ENCODE assay signal across 8 cellular contexts in the genomic region with DNA sequence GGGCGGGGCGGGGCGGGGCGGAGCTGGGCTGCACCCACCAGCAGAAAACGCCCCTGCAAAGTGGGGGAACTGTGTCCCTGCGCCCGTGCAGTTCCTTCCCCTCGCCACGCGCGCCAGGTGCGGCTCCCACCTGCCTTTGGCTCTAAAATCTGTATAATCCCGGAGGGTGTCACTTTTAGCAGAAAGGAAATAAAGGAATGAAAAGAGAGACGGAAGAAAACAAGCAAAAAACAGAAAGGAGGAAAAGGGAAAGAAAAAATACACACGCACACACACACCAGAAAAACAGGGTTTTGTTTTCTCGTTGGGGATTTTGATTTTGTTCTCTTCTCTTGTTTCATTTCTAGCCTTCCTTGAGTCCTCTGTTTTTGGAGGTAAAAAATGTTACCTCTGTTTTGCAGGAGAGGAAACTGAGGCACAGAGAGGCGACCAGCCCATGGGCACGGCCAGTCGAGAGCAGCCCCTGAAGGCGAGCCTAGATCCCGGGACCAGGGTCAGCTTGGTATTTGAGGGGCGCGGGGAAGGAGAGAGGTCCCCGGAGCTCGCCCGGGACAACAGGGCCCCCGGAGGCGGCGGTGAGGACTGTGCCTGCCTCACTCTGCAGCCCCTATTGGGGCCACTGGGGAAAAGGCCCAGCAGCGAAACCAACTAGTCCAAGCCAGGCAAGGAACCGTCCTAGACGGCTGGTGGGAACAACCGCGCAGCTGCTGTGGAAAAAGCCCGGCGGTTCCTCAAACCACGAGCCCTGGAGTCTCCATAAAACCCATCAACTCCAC. TPM values are rescaled to one million over a fixed set of nuclear protein-coding genes. Genes with fewer than 3 reads are reported as not detected.
DNase-seq lines count a peak whose midpoint lies in the region; ATAC-seq and TF ChIP-seq lines count a peak whose summit lies in the region.

No MANE protein-coding gene starts in this region.

- in situ Hi-C loops in G401 (cut with HindIII; ENCODE audit: low sequenced_read_pairs): no loop called here

- no peaks in the 10 kb centered on the region for H3K27me3 Mint-ChIP-seq in activated naive CD4-positive, alpha-beta T cell treated with anti-CD3 and anti-CD28 coated beads for 36 hours (ENCODE audit: low read depth)
- no peaks in the 10 kb centered on the region for H3K27me3 Mint-ChIP-seq in WTC11 (ENCODE audit: low read depth)

- peak overlapping the region; percentile 59 for H3K4me3 ChIP-seq in iPS-18c (ENCODE audit: insufficient read depth, low read depth, low read length)
- H3K4me3 ChIP-seq in stomach smooth muscle (ENCODE audit: low read length in 2 of 2): peak overlapping the region; percentile 58 to 59

- H3K27ac ChIP-seq in stomach smooth muscle (ENCODE audit: low read length): no peak overlapping the region

- H3K36me3 ChIP-seq in stomach smooth muscle (ENCODE audit: control insufficient read depth in 2 of 2, insufficient read depth in 2 of 2, low read length in 2 of 2): no peaks in the 10 kb centered on the region

- no peak overlapping the region for H3K9ac ChIP-seq in stomach smooth muscle (ENCODE audit: low read length in 2 of 2)

- H3K36me3 Mint-ChIP-seq in activated naive CD4-positive, alpha-beta T cell treated with anti-CD3 and anti-CD28 coated beads for 36 hours (ENCODE audit: low read depth): peaks cover 5% of the 10 kb centered on the region
- no peaks in the 10 kb centered on the region for H3K36me3 Mint-ChIP-seq in WTC11

- peaks cover 40% of the 10 kb centered on the region for H3K4me1 Mint-ChIP-seq in activated naive CD4-positive, alpha-beta T cell treated with anti-CD3 and anti-CD28 coated beads for 36 hours (ENCODE audit: low read depth)
- peaks cover 32% of the 10 kb centered on the region for H3K4me1 Mint-ChIP-seq in WTC11

- H3K27ac Mint-ChIP-seq in activated naive CD4-positive, alpha-beta T cell treated with anti-CD3 and anti-CD28 coated beads for 36 hours: peak overlapping the region; percentile 69
- H3K27ac Mint-ChIP-seq in WTC11: peak overlapping the region; percentile 99

- peak overlapping the region; percentile 80 for H3K4me3 Mint-ChIP-seq in activated naive CD4-positive, alpha-beta T cell treated with anti-CD3 and anti-CD28 coated beads for 36 hours
- peak overlapping the region; percentile 87 for H3K4me3 Mint-ChIP-seq in WTC11

- no peak for DNase-seq in activated naive CD4-positive, alpha-beta T cell treated with anti-CD3 and anti-CD28 coated beads for 36 hours
- DNase-seq in activated naive CD4-positive, alpha-beta T cell (lab: John Stamatoyannopoulos, UW): no peak
- DNase-seq in WTC11 (ENCODE audit: low spot score): peak; percentile 68
- no peak for DNase-seq in G401 (ENCODE audit: low spot score)
- no peak for DNase-seq in AG08395 (ENCODE audit: low spot score)

- CTCF ChIA-PET in activated naive CD4-positive, alpha-beta T cell treated with anti-CD3 and anti-CD28 coated beads for 36 hours (lab: Charles Lee): interaction anchor here (0.9 to 5.4 kb wide), 5 partner anchors 11 to 270 kb away, joined by 3 to 36 read pairs (median 4); a partner anchor contains a TSS
- CTCF ChIA-PET in WTC11 (lab: Charles Lee): interaction anchor here (0.7 to 5.8 kb wide), 22 partner anchors 10 to 265 kb away, joined by 3 to 58 read pairs (median 5); a partner anchor contains a TSS

- POLR2A ChIA-PET in WTC11 (lab: Charles Lee): interaction anchor here (0.6 to 2.3 kb wide), 10 partner anchors 9 to 222 kb away, joined by 3 to 20 read pairs (median 4); a partner anchor contains a TSS

- TF ChIP-seq CTCF in WTC11 (IDR thresholded peaks at IDR 0.05): no peak

- intact Hi-C loops in activated naive CD4-positive, alpha-beta T cell treated with anti-CD3 and anti-CD28 coated beads for 36 hours (cut with micrococcal nuclease): loop anchor here (2.0 to 5.0 kb wide), 5 partner anchors 67 to 1867 kb away; a partner anchor contains a TSS

- ATAC-seq in WTC11: peak; percentile 19
- no peak for ATAC-seq in HG03045 (IDR thresholded peaks at IDR 0.05; ENCODE audit: unreplicated experiment)

- H3K4me1 ChIP-seq in stomach smooth muscle (ENCODE audit: control insufficient read depth, insufficient read depth, low read length): peaks cover 33% of the 10 kb centered on the region

- H3K9me3 Mint-ChIP-seq in activated naive CD4-positive, alpha-beta T cell treated with anti-CD3 and anti-CD28 coated beads for 36 hours: no peaks in the 10 kb centered on the region
- no peaks in the 10 kb centered on the region for H3K9me3 Mint-ChIP-seq in WTC11

- H3K27me3 ChIP-seq in stomach smooth muscle (ENCODE audit: control insufficient read depth in 1 of 2, insufficient read depth in 2 of 2, low read length in 2 of 2): peaks cover 2 to 11% of the 10 kb centered on the region in 2 donors

- H3K9me3 ChIP-seq in iPS-18c (ENCODE audit: control insufficient read depth, insufficient read depth, low read length): no peaks in the 10 kb centered on the region
- no peaks in the 10 kb centered on the region for H3K9me3 ChIP-seq in stomach smooth muscle (ENCODE audit: control insufficient read depth in 2 of 2, low read length in 2 of 2)

TF ChIP-seq in WTC11, 78 proteins besides CTCF, POLR2A, EP300 and RAD21 (continues in another document):
- TF ChIP-seq FOXJ3 (CRISPR knock-in tag; IDR thresholded peaks at IDR 0.05; ENCODE audit: borderline replicate concordance) (no peak), ZNF671 (CRISPR knock-in tag; IDR thresholded peaks at IDR 0.05) (no peak), RELA (CRISPR knock-in tag; IDR thresholded peaks at IDR 0.05; ENCODE audit: borderline replicate concordance) (0 out of 2 replicates have a peak, but pooled peaks have one; percentile 51), NR1H2 (CRISPR knock-in tag; IDR thresholded peaks at IDR 0.05) (no peak), HMGA2 (CRISPR knock-in tag; IDR thresholded peaks at IDR 0.05) (no peak)
- TF ChIP-seq, protein P1, sequence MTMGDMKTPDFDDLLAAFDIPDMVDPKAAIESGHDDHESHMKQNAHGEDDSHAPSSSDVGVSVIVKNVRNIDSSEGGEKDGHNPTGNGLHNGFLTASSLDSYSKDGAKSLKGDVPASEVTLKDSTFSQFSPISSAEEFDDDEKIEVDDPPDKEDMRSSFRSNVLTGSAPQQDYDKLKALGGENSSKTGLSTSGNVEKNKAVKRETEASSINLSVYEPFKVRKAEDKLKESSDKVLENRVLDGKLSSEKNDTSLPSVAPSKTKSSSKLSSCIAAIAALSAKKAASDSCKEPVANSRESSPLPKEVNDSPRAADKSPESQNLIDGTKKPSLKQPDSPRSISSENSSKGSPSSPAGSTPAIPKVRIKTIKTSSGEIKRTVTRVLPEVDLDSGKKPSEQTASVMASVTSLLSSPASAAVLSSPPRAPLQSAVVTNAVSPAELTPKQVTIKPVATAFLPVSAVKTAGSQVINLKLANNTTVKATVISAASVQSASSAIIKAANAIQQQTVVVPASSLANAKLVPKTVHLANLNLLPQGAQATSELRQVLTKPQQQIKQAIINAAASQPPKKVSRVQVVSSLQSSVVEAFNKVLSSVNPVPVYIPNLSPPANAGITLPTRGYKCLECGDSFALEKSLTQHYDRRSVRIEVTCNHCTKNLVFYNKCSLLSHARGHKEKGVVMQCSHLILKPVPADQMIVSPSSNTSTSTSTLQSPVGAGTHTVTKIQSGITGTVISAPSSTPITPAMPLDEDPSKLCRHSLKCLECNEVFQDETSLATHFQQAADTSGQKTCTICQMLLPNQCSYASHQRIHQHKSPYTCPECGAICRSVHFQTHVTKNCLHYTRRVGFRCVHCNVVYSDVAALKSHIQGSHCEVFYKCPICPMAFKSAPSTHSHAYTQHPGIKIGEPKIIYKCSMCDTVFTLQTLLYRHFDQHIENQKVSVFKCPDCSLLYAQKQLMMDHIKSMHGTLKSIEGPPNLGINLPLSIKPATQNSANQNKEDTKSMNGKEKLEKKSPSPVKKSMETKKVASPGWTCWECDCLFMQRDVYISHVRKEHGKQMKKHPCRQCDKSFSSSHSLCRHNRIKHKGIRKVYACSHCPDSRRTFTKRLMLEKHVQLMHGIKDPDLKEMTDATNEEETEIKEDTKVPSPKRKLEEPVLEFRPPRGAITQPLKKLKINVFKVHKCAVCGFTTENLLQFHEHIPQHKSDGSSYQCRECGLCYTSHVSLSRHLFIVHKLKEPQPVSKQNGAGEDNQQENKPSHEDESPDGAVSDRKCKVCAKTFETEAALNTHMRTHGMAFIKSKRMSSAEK (CRISPR knock-in tag; IDR thresholded peaks at IDR 0.05; ENCODE audit: borderline replicate concordance): no peak
- TF ChIP-seq, protein P2, sequence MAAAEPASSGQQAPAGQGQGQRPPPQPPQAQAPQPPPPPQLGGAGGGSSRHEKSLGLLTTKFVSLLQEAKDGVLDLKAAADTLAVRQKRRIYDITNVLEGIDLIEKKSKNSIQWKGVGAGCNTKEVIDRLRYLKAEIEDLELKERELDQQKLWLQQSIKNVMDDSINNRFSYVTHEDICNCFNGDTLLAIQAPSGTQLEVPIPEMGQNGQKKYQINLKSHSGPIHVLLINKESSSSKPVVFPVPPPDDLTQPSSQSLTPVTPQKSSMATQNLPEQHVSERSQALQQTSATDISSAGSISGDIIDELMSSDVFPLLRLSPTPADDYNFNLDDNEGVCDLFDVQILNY (CRISPR knock-in tag; IDR thresholded peaks at IDR 0.05): 0 out of 2 replicates have a peak, but pooled peaks have one; percentile 13

RNA-seq across cellular contexts. Expression of a gene that starts 0.6 kb away (rescaled TPM):
- total RNA-seq in activated naive CD4-positive, alpha-beta T cell treated with anti-CD3 and anti-CD28 coated beads for 36 hours: 10 to 100 TPM; 46.5 to 49.6 TPM
- total RNA-seq in WTC11 (2021): 260 to 271 TPM (median 261 TPM) in 3 replicates
- 114 and 150 TPM in 2 replicates for total RNA-seq in G401 (2014; rRNA removed; shearing (Covaris generic))

RNA-seq across cellular contexts. Expression of a gene that starts 12.8 kb away (rescaled TPM):
- not detected for total RNA-seq in activated naive CD4-positive, alpha-beta T cell treated with anti-CD3 and anti-CD28 coated beads for 36 hours
- not detected in 3 replicates for total RNA-seq in WTC11 (2021)
- not detected in 2 replicates for total RNA-seq in G401 (2014; rRNA removed; shearing (Covaris generic))
